15 cellular contexts compared by ENCODE assay signal in the genomic region with DNA sequence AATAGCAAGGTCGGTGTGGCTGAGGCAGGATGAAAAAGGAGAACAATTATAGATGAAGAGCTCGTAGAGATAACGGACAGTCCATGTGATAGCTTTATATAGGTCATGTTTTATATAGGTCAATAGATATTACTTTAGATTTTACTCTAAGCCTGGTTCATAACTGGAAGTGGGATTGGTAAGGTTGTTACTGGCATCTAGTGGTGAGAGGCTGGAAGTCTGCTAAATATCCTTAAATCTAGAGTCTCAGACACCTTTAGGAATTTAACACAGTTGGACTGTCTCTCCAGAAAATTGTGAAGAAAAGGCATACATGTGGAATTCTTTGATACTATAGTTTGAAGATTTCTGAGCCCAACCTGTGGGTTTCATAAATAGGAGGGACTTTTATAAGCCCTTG.
DNase-seq lines count a peak whose midpoint lies in the region; ATAC-seq and TF ChIP-seq lines count a peak whose summit lies in the region.
"Had no signal": no experiment of that assay in that cellular context is flagged by ENCODE, and none has a peak within 500 bp of the region (broad histone marks: within the 10 kb centered on the region; RNA-seq: fewer than 3 reads in every experiment).

No MANE protein-coding gene starts in this region.

- no peak for TF ChIP-seq EP300 in neural cell (conservative IDR thresholded peaks at IDR 0.05; ENCODE audit: poor library complexity, severe bottlenecking)

- ATAC-seq in HG03175 (IDR thresholded peaks at IDR 0.05; ENCODE audit: unreplicated experiment) = no peak
- ATAC-seq: activated CD4-positive, alpha-beta T cell treated with anti-CD3 and anti-CD28 coated beads for 36 hours; gastrocnemius medialis; stimulated activated naive B cell treated with anti-CD40 and anti-IgM and Interleukin-4, amounts not matched to agents 10 μg/mL and 1 μg/mL and 100 μg/mL, for 72 hours had no signal

- DNase-seq in G401 (ENCODE audit: low spot score) (peak; percentile 15), choroid plexus epithelial cell (ENCODE audit: low read depth) (peak; percentile 66), mucosa of gallbladder (ENCODE audit: low spot score) (no peak)
- DNase-seq in activated naive CD4-positive, alpha-beta T cell treated with Interleukin-2 at 50 U/mL for 16 hours = no peak
- DNase-seq: activated CD4-positive, alpha-beta T cell treated with anti-CD3 and anti-CD28 coated beads for 36 hours; activated gamma-delta T cell treated with Interleukin-2 at 50 U/mL for 16 hours; DMS53; gastrocnemius medialis; Karpas-422; NCI-H510A; stimulated activated naive B cell treated with anti-CD40 and anti-IgM and Interleukin-4, amounts not matched to agents 10 μg/mL and 1 μg/mL and 100 μg/mL, for 72 hours had no signal

- no peaks in the 10 kb centered on the region for H3K9me3 ChIP-seq in neural cell (ENCODE audit: low read length)
- H3K9me3 ChIP-seq: gastrocnemius medialis had no signal

- H3K9me2 ChIP-seq in neural cell (ENCODE audit: insufficient read depth, low read length) = no peaks in the 10 kb centered on the region

- H3K4me2 ChIP-seq in neural cell (ENCODE audit: low read length) = no peak overlapping the region

- no peak overlapping the region for H3K9ac ChIP-seq in neural cell (ENCODE audit: low read length)

- in situ Hi-C loops in G401 (cut with HindIII; ENCODE audit: low sequenced_read_pairs) = no loop called here

- no peaks in the 10 kb centered on the region for H3K79me2 ChIP-seq in neural cell (replicated peaks; ENCODE audit: insufficient read depth, low read length)

- no peaks in the 10 kb centered on the region for H3F3A ChIP-seq in neural cell (ENCODE audit: insufficient read depth, low read length, poor library complexity, severe bottlenecking)

- H2AFZ ChIP-seq in neural cell (ENCODE audit: low read depth, low read length) = no peak overlapping the region

- H3K27me3 ChIP-seq in neural cell (ENCODE audit: insufficient read depth, low read depth, low read length) = no peaks in the 10 kb centered on the region
- H3K27me3 ChIP-seq: gastrocnemius medialis had no signal

- H3K27ac ChIP-seq in neural cell (ENCODE audit: low read length) = no peak overlapping the region
- H3K27ac ChIP-seq: gastrocnemius medialis, SK-N-MC had no signal

- H4K20me1 ChIP-seq in neural cell (ENCODE audit: insufficient read depth) = no peaks in the 10 kb centered on the region

- TF ChIP-seq RAD21 in neural cell (conservative IDR thresholded peaks at IDR 0.05) = peak; percentile 43

- TF ChIP-seq CTCF in LNCAP (IDR thresholded peaks at IDR 0.05) (peak; percentile 57), choroid plexus epithelial cell (conservative IDR thresholded peaks at IDR 0.05; ENCODE audit: low read depth, low read length) (peak; percentile 61), neural cell (IDR thresholded peaks at IDR 0.05; ENCODE audit: poor library complexity, severe bottlenecking) (peak; percentile 44)

- no peak overlapping the region for H3K4me3 ChIP-seq in choroid plexus epithelial cell (ENCODE audit: low read depth, low read length)
- H3K4me3 ChIP-seq in neural cell (ENCODE audit: low read length) = no peak overlapping the region
- H3K4me3 ChIP-seq: gastrocnemius medialis, SK-N-MC had no signal

- no peaks in the 10 kb centered on the region for H3K36me3 ChIP-seq in neural cell (ENCODE audit: insufficient read depth, low read length)
- H3K36me3 ChIP-seq: gastrocnemius medialis had no signal

TF ChIP-seq in neural cell, 6 proteins besides CTCF, POLR2A, EP300 and RAD21:
- TF ChIP-seq TAF1 (IDR thresholded peaks at IDR 0.05; ENCODE audit: low read depth) (no peak), MXI1 (conservative IDR thresholded peaks at IDR 0.05; ENCODE audit: poor library complexity, severe bottlenecking) (no peak), EZH2 (IDR thresholded peaks at IDR 0.05; ENCODE audit: borderline replicate concordance, insufficient read depth, low read length, poor library complexity, severe bottlenecking) (no peak), POLR2AphosphoS5 (IDR thresholded peaks at IDR 0.05) (no peak), SMC3 (conservative IDR thresholded peaks at IDR 0.05; ENCODE audit: poor library complexity) (no peak)
- TF ChIP-seq, protein P1, sequence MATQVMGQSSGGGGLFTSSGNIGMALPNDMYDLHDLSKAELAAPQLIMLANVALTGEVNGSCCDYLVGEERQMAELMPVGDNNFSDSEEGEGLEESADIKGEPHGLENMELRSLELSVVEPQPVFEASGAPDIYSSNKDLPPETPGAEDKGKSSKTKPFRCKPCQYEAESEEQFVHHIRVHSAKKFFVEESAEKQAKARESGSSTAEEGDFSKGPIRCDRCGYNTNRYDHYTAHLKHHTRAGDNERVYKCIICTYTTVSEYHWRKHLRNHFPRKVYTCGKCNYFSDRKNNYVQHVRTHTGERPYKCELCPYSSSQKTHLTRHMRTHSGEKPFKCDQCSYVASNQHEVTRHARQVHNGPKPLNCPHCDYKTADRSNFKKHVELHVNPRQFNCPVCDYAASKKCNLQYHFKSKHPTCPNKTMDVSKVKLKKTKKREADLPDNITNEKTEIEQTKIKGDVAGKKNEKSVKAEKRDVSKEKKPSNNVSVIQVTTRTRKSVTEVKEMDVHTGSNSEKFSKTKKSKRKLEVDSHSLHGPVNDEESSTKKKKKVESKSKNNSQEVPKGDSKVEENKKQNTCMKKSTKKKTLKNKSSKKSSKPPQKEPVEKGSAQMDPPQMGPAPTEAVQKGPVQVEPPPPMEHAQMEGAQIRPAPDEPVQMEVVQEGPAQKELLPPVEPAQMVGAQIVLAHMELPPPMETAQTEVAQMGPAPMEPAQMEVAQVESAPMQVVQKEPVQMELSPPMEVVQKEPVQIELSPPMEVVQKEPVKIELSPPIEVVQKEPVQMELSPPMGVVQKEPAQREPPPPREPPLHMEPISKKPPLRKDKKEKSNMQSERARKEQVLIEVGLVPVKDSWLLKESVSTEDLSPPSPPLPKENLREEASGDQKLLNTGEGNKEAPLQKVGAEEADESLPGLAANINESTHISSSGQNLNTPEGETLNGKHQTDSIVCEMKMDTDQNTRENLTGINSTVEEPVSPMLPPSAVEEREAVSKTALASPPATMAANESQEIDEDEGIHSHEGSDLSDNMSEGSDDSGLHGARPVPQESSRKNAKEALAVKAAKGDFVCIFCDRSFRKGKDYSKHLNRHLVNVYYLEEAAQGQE (IDR thresholded peaks at IDR 0.05; ENCODE audit: borderline replicate concordance) = no peak

Comparison
In these comparisons a context has a peak if more than half of its experiments do, and no peak if none do; other contexts are left out.
1. DNase-seq: peak in G401 (single experiment) and choroid plexus epithelial cell (single experiment); none in mucosa of gallbladder (single experiment) and activated naive CD4-positive, alpha-beta T cell treated with Interleukin-2 at 50 U/mL for 16 hours (single experiment).
2. Peak in every context shown above with its lines, with median percentiles within 50 percentile points of each other: CTCF ChIP-seq.